Comparison of ENCODE assay signal across 8 cellular contexts in the genomic region with DNA sequence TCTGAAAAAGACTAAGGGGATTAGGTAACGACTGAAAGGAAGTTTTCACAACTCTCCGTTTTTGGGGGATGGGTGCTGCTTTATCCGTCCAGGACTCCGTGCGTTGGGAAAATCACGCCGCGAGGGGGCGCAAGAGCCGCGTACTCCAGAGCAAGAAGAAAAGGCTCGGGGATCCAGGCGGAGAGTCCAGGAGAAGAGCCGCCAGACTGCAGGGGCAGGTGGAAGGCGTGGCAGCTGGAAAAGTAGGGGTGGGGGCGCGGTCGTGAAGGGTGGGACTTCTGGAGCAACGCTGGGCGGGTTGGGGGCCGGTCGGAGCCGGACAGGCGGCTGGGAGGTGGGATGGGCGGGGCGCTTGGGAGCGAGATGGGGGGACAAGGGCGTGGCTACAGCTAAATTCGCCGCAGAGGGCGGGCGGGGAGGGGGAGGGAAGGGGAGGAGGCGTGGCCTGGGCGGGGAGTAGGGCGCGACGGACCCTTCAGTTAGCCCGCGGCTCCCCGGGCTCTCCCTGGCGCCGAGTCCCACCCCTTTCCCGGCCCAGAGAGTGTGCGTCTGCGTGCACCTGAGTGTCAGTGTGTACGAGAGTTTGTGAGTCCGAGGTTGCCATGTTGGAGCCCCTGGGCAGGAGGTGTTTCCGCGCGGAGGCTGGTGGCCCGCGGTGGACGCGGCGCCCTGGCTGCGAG. TPM values are rescaled to one million over a fixed set of nuclear protein-coding genes. Genes with fewer than 3 reads are reported as not detected.
DNase-seq lines count a peak whose midpoint lies in the region; ATAC-seq and TF ChIP-seq lines count a peak whose summit lies in the region.

No MANE protein-coding gene starts in this region.

- peak overlapping the region; percentile 74 for H3K4me3 Mint-ChIP-seq in activated CD8-positive, alpha-beta memory T cell treated with anti-CD3 and anti-CD28 coated beads, Interleukin-2, amount 10 ng/mL, durations not matched to agents 7 days and 5 days
- peak overlapping the region; percentile 66 for H3K4me3 Mint-ChIP-seq in endodermal cell

- peak; percentile 90 for TF ChIP-seq CTCF in endodermal cell (conservative IDR thresholded peaks at IDR 0.05)

- peak; percentile 93 for DNase-seq in CD1c-positive myeloid dendritic cell (ENCODE audit: extremely low spot score)
- DNase-seq in HT-29 (ENCODE audit: low spot score) = peak; percentile 100
- peak; percentile 94 to 96 for DNase-seq in NOMO-1 (lab: John Stamatoyannopoulos, UW; ENCODE audit: unreplicated experiment in 2 of 2)
- DNase-seq in activated CD8-positive, alpha-beta memory T cell treated with anti-CD3 and anti-CD28 coated beads, Interleukin-2, amount 10 ng/mL, durations not matched to agents 7 days and 5 days = peak; percentile 93
- peak; percentile 100 for DNase-seq in endodermal cell
- DNase-seq in stimulated activated CD8-positive, alpha-beta memory T cell treated with anti-CD3 and anti-CD28 coated beads, Interleukin-15, amount 100 ng/mL, for 24 hours (ENCODE audit: low read depth) = peak; percentile 87

- H3K36me3 Mint-ChIP-seq in activated CD8-positive, alpha-beta memory T cell treated with anti-CD3 and anti-CD28 coated beads, Interleukin-2, amount 10 ng/mL, durations not matched to agents 7 days and 5 days = no peaks in the 10 kb centered on the region
- peaks cover 7% of the 10 kb centered on the region for H3K36me3 Mint-ChIP-seq in endodermal cell (ENCODE audit: low read depth)

- WGBS in endodermal cell (ENCODE audit: insufficient coverage in 1 of 2, insufficient read length in 1 of 2), 2 experiments = 0% methylated on average over 13 to 50 of the region's 56 CpGs
- 0 to 2% methylated on average over 31 to 37 of the region's 56 CpGs for WGBS in mesodermal cell (ENCODE audit: insufficient coverage in 2 of 2), 2 experiments

- H3K4me3 ChIP-seq in endodermal cell (ENCODE audit: low read length) (peak overlapping the region; percentile 86), mesodermal cell (ENCODE audit: extremely low read depth, insufficient read depth, low read length, poor library complexity, severe bottlenecking) (peak overlapping the region; percentile 88)

- H3K27me3 Mint-ChIP-seq in activated CD8-positive, alpha-beta memory T cell treated with anti-CD3 and anti-CD28 coated beads, Interleukin-2, amount 10 ng/mL, durations not matched to agents 7 days and 5 days = peaks cover 33% of the 10 kb centered on the region
- H3K27me3 Mint-ChIP-seq in endodermal cell (ENCODE audit: insufficient read depth) = peaks cover 14% of the 10 kb centered on the region

- H3K4me1 ChIP-seq in endodermal cell (ENCODE audit: control insufficient read depth, insufficient read depth, low read length) (peaks cover 12% of the 10 kb centered on the region), mesodermal cell (ENCODE audit: control insufficient read depth, insufficient read depth, low read length, poor library complexity, severe bottlenecking) (peaks cover 38% of the 10 kb centered on the region)

- H3K4me1 Mint-ChIP-seq in activated CD8-positive, alpha-beta memory T cell treated with anti-CD3 and anti-CD28 coated beads, Interleukin-2, amount 10 ng/mL, durations not matched to agents 7 days and 5 days = peaks cover 6% of the 10 kb centered on the region
- peaks cover 16% of the 10 kb centered on the region for H3K4me1 Mint-ChIP-seq in endodermal cell

- H3K27ac Mint-ChIP-seq in activated CD8-positive, alpha-beta memory T cell treated with anti-CD3 and anti-CD28 coated beads, Interleukin-2, amount 10 ng/mL, durations not matched to agents 7 days and 5 days = peak overlapping the region; percentile 44
- peak overlapping the region; percentile 95 for H3K27ac Mint-ChIP-seq in endodermal cell

- H3K27ac ChIP-seq in endodermal cell (ENCODE audit: low read depth, low read length) (peak overlapping the region; percentile 98), mesodermal cell (ENCODE audit: low read depth, low read length, severe bottlenecking) (peak overlapping the region; percentile 98)

- H3K27me3 ChIP-seq in endodermal cell (ENCODE audit: control insufficient read depth, insufficient read depth, low read length, poor library complexity, severe bottlenecking) = no peaks in the 10 kb centered on the region

- peak; percentile 54 for ATAC-seq in GM19452 (IDR thresholded peaks at IDR 0.05; ENCODE audit: unreplicated experiment)
- peak; percentile 76 for ATAC-seq in activated CD8-positive, alpha-beta memory T cell treated with anti-CD3 and anti-CD28 coated beads, Interleukin-2, amount 10 ng/mL, durations not matched to agents 7 days and 5 days

- peak overlapping the region; percentile 89 for H3K9ac ChIP-seq in endodermal cell (ENCODE audit: extremely low read depth, low read length, poor library complexity, severe bottlenecking)

- CTCF ChIA-PET in activated CD8-positive, alpha-beta memory T cell treated with anti-CD3 and anti-CD28 coated beads, Interleukin-2, amount 10 ng/mL, durations not matched to agents 7 days and 5 days (lab: Charles Lee) = interaction anchor here (0.6 to 17.2 kb wide), 30 partner anchors 10 to 354 kb away, joined by 3 to 190 read pairs (median 5); no protein-coding TSS in a partner anchor

- H3K9me3 ChIP-seq in endodermal cell (ENCODE audit: control insufficient read depth, low read length) (no peaks in the 10 kb centered on the region), mesodermal cell (ENCODE audit: control insufficient read depth, low read length) (no peaks in the 10 kb centered on the region)

- H3K36me3 ChIP-seq in endodermal cell (ENCODE audit: control insufficient read depth, insufficient read depth, low read length) (peaks cover 6% of the 10 kb centered on the region), mesodermal cell (ENCODE audit: control insufficient read depth, insufficient read depth, low read length) (peaks cover 19% of the 10 kb centered on the region)

- no peaks in the 10 kb centered on the region for H3K9me3 Mint-ChIP-seq in activated CD8-positive, alpha-beta memory T cell treated with anti-CD3 and anti-CD28 coated beads, Interleukin-2, amount 10 ng/mL, durations not matched to agents 7 days and 5 days (ENCODE audit: low read depth)
- H3K9me3 Mint-ChIP-seq in endodermal cell = no peaks in the 10 kb centered on the region

RNA-seq across cellular contexts. Expression of a gene that starts 0.6 kb away (rescaled TPM):
- total RNA-seq in HT-29 (2014; rRNA removed; shearing (Covaris generic)) = 31.9 and 33.1 TPM in 2 replicates
- total RNA-seq in activated CD8-positive, alpha-beta memory T cell treated with anti-CD3 and anti-CD28 coated beads, Interleukin-2, amount 10 ng/mL, durations not matched to agents 7 days and 5 days = not detected
- 10 to 100 TPM; 31.0 to 39.0 TPM for total RNA-seq in endodermal cell
- polyA plus RNA-seq in endodermal cell (2013, experiment 1 of 2) = 52.4 TPM
- 45.3 TPM for polyA plus RNA-seq in endodermal cell (2013, experiment 2 of 2)
- polyA plus RNA-seq in mesodermal cell (2013, experiment 1 of 2) = 83.9 TPM
- 71.8 TPM for polyA plus RNA-seq in mesodermal cell (2013, experiment 2 of 2)

RNA-seq across cellular contexts. Expression of a gene that starts 35.3 kb away (rescaled TPM):
- total RNA-seq in HT-29 (2014; rRNA removed; shearing (Covaris generic)) = not detected in 2 replicates
- not detected for total RNA-seq in activated CD8-positive, alpha-beta memory T cell treated with anti-CD3 and anti-CD28 coated beads, Interleukin-2, amount 10 ng/mL, durations not matched to agents 7 days and 5 days
- under 1 TPM; 0.31 to 0.37 TPM for total RNA-seq in endodermal cell
- 0.11 TPM for polyA plus RNA-seq in endodermal cell (2013, experiment 1 of 2)
- not detected for polyA plus RNA-seq in endodermal cell (2013, experiment 2 of 2)
- 2.8 TPM for polyA plus RNA-seq in mesodermal cell (2013, experiment 1 of 2)
- 3.0 TPM for polyA plus RNA-seq in mesodermal cell (2013, experiment 2 of 2)

Comparison
In these comparisons a context has a peak if more than half of its experiments do, and no peak if none do; other contexts are left out.
1. Peak in every context shown above with its lines: DNase-seq, ATAC-seq, H3K4me3 ChIP-seq and H3K27ac ChIP-seq.
2. RNA of a gene that starts 0.6 kb away (total RNA-seq): 31.0 to 39.0 TPM in endodermal cell and 31.9 to 33.1 TPM in HT-29; not detected in activated CD8-positive, alpha-beta memory T cell treated with anti-CD3 and anti-CD28 coated beads, Interleukin-2, amount 10 ng/mL, durations not matched to agents 7 days and 5 days; every median in the first group is over 10 times any median in the second.